In genomic region chr1:173478099-173478555, GRCh38 we compare ENCODE assay signal across 8 cellular contexts. TPM values are rescaled to one million over a fixed set of nuclear protein-coding genes. Genes with fewer than 3 reads are reported as not detected.
A peak's percentile ranks its signal among the peaks of the same experiment; 100 is the strongest.
DNase-seq lines count a peak whose midpoint lies in the region; ATAC-seq and TF ChIP-seq lines count a peak whose summit lies in the region.

No MANE protein-coding gene starts in this region.

- H3K36me3 ChIP-seq in OCI-LY1 (ENCODE audit: insufficient read depth, low read length) (peaks cover 30% of the 10 kb centered on the region), smooth muscle cell (ENCODE audit: low read depth) (peaks cover 15% of the 10 kb centered on the region)

- no peaks in the 10 kb centered on the region for H3K9me2 ChIP-seq in OCI-LY1 (ENCODE audit: low read depth, low read length)

- peaks cover 62% of the 10 kb centered on the region for H3K4me1 Mint-ChIP-seq in activated CD8-positive, alpha-beta memory T cell treated with anti-CD3 and anti-CD28 coated beads, Interleukin-2, amount 10 ng/mL, durations not matched to agents 7 days and 5 days

- H3K9me3 Mint-ChIP-seq in activated CD8-positive, alpha-beta memory T cell treated with anti-CD3 and anti-CD28 coated beads, Interleukin-2, amount 10 ng/mL, durations not matched to agents 7 days and 5 days (ENCODE audit: low read depth): no peaks in the 10 kb centered on the region

- H3K4me3 Mint-ChIP-seq in activated CD8-positive, alpha-beta memory T cell treated with anti-CD3 and anti-CD28 coated beads, Interleukin-2, amount 10 ng/mL, durations not matched to agents 7 days and 5 days: peak overlapping the region; percentile 87

- no peak overlapping the region for H3K27ac ChIP-seq in OCI-LY1 (ENCODE audit: low read depth, low read length, poor library complexity, severe bottlenecking)
- H3K27ac ChIP-seq in smooth muscle cell (ENCODE audit: low read depth): peak overlapping the region; percentile 92

- no peak for DNase-seq in activated CD8-positive, alpha-beta memory T cell treated with anti-CD3 and anti-CD28 coated beads, Interleukin-2, amount 10 ng/mL, durations not matched to agents 7 days and 5 days
- no peak for DNase-seq in activated CD8-positive, alpha-beta memory T cell treated with anti-CD3 and anti-CD28 coated beads, Interleukin-2, amount 50 U/mL, for 48 hours
- peak; percentile 56 for DNase-seq in cerebellar cortex (ENCODE audit: low spot score)
- peak; percentile 14 for DNase-seq in kidney glomerular epithelial cell (lab: John Stamatoyannopoulos, UW)
- no peak for DNase-seq in smooth muscle cell (lab: John Stamatoyannopoulos, UW; ENCODE audit: unreplicated experiment)

- H4K20me1 ChIP-seq in OCI-LY1 (ENCODE audit: insufficient read depth, low read length) (no peaks in the 10 kb centered on the region), smooth muscle cell (ENCODE audit: low read depth) (peaks cover 51% of the 10 kb centered on the region)

- H3K27me3 ChIP-seq in OCI-LY1 (ENCODE audit: insufficient read depth, low read length): no peaks in the 10 kb centered on the region
- no peaks in the 10 kb centered on the region for H3K27me3 ChIP-seq in smooth muscle cell (ENCODE audit: low read depth)

- H3K9ac ChIP-seq in OCI-LY1 (ENCODE audit: low read length): peak overlapping the region; percentile 97
- H3K9ac ChIP-seq in smooth muscle cell (ENCODE audit: low read depth): peak overlapping the region; percentile 89

- ATAC-seq in activated CD8-positive, alpha-beta memory T cell treated with anti-CD3 and anti-CD28 coated beads, Interleukin-2, amount 10 ng/mL, durations not matched to agents 7 days and 5 days: no peak
- ATAC-seq in HG03520 (IDR thresholded peaks at IDR 0.05; ENCODE audit: unreplicated experiment): no peak
- ATAC-seq in HG02759 (IDR thresholded peaks at IDR 0.05; ENCODE audit: unreplicated experiment): no peak

- H3F3A ChIP-seq in OCI-LY1 (ENCODE audit: insufficient read depth, low read length) (no peaks in the 10 kb centered on the region), smooth muscle cell (ENCODE audit: low read depth) (peaks cover 15% of the 10 kb centered on the region)

- H3K36me3 Mint-ChIP-seq in activated CD8-positive, alpha-beta memory T cell treated with anti-CD3 and anti-CD28 coated beads, Interleukin-2, amount 10 ng/mL, durations not matched to agents 7 days and 5 days: peaks cover 52% of the 10 kb centered on the region

- CTCF ChIA-PET in activated CD8-positive, alpha-beta memory T cell treated with anti-CD3 and anti-CD28 coated beads, Interleukin-2, amount 10 ng/mL, durations not matched to agents 7 days and 5 days (lab: Charles Lee): interaction anchor here (1.3 to 4.2 kb wide), 4 partner anchors 9 to 346 kb away, joined by 6 to 18 read pairs (median 15); partner anchors contain the start of genes CENPL and DARS2

- H3K4me2 ChIP-seq in OCI-LY1 (ENCODE audit: low read length): peak overlapping the region; percentile 99
- peak overlapping the region; percentile 92 for H3K4me2 ChIP-seq in smooth muscle cell

- 0% methylated on average over 9 of the region's 9 CpGs for WGBS in smooth muscle cell (ENCODE audit: low lambda C conversion rate)

- H3K9me3 ChIP-seq in OCI-LY1 (ENCODE audit: low read length): no peaks in the 10 kb centered on the region
- H3K9me3 ChIP-seq in smooth muscle cell (replicated peaks; ENCODE audit: low read depth): no peaks in the 10 kb centered on the region

- H3K4me3 ChIP-seq in OCI-LY1 (ENCODE audit: low read depth, low read length, poor library complexity, severe bottlenecking): peak overlapping the region; percentile 99
- H3K4me3 ChIP-seq in smooth muscle cell: peak overlapping the region; percentile 74

- peaks cover 42% of the 10 kb centered on the region for H3K4me1 ChIP-seq in OCI-LY1 (ENCODE audit: insufficient read depth, low read length, severe bottlenecking)
- peaks cover 42% of the 10 kb centered on the region for H3K4me1 ChIP-seq in smooth muscle cell (ENCODE audit: low read depth)

- no peaks in the 10 kb centered on the region for H3K27me3 Mint-ChIP-seq in activated CD8-positive, alpha-beta memory T cell treated with anti-CD3 and anti-CD28 coated beads, Interleukin-2, amount 10 ng/mL, durations not matched to agents 7 days and 5 days

- H3K79me2 ChIP-seq in OCI-LY1 (ENCODE audit: insufficient read depth, low read length) (peaks cover 11% of the 10 kb centered on the region), smooth muscle cell (ENCODE audit: low read depth) (peaks cover 55% of the 10 kb centered on the region)

- no peak for TF ChIP-seq CTCF in OCI-LY1 (IDR thresholded peaks at IDR 0.05; ENCODE audit: low read length)
- no peak for TF ChIP-seq CTCF in smooth muscle cell (IDR thresholded peaks at IDR 0.05; ENCODE audit: borderline replicate concordance, insufficient read depth, poor library complexity, severe bottlenecking)

- H3K27ac Mint-ChIP-seq in activated CD8-positive, alpha-beta memory T cell treated with anti-CD3 and anti-CD28 coated beads, Interleukin-2, amount 10 ng/mL, durations not matched to agents 7 days and 5 days: peak overlapping the region; percentile 91

- no peak overlapping the region for H2AFZ ChIP-seq in OCI-LY1 (ENCODE audit: low read length)
- H2AFZ ChIP-seq in smooth muscle cell (ENCODE audit: low read depth): no peak overlapping the region

RNA-seq across cellular contexts. Expression of gene PRDX6, which starts 1.0 kb away (rescaled TPM):
- total RNA-seq in activated CD8-positive, alpha-beta memory T cell treated with anti-CD3 and anti-CD28 coated beads, Interleukin-2, amount 10 ng/mL, durations not matched to agents 7 days and 5 days: 100 to 1,000 TPM; 123 to 153 TPM
- 657 and 689 TPM in 2 replicates for total RNA-seq in smooth muscle cell
- polyA plus RNA-seq in smooth muscle cell: 484 and 526 TPM in 2 replicates

Comparison
In these comparisons a context has a peak if more than half of its experiments do, and no peak if none do; other contexts are left out.
1. DNase-seq: peak in cerebellar cortex (single experiment) and kidney glomerular epithelial cell (single experiment); none in activated CD8-positive, alpha-beta memory T cell treated with anti-CD3 and anti-CD28 coated beads, Interleukin-2, amount 10 ng/mL, durations not matched to agents 7 days and 5 days (single experiment), activated CD8-positive, alpha-beta memory T cell treated with anti-CD3 and anti-CD28 coated beads, Interleukin-2, amount 50 U/mL, for 48 hours (single experiment) and smooth muscle cell (single experiment).